In genomic region chr4:113666386-113667114, GRCh38 we compare ENCODE assay signal across 23 cellular contexts.
DNase-seq lines count a peak whose midpoint lies in the region; ATAC-seq and TF ChIP-seq lines count a peak whose summit lies in the region.
"Had no signal": no experiment of that assay in that cellular context is flagged by ENCODE, and none has a peak within 500 bp of the region (broad histone marks: within the 10 kb centered on the region; RNA-seq: fewer than 3 reads in every experiment).

No MANE protein-coding gene starts in this region.

- peak overlapping the region in 4 of 5 donors; percentile 2 to 59 (median 40) for H3K27ac ChIP-seq in stomach
- no peak overlapping the region for H3K27ac ChIP-seq in transverse colon
- H3K27ac ChIP-seq: A549, Peyer's patch had no signal

- DNase-seq in Right ventricle myocardium superior, result no peak
- DNase-seq in Right ventricle myocardium inferior (ENCODE audit: missing footprints), result no peak
- DNase-seq in NCI-H82 treated with DMSO at 0.1 percent for 48 hours (lab: John Stamatoyannopoulos, UW; ENCODE audit: unreplicated experiment), result peak; percentile 27
- no peak for DNase-seq in left ventricle myocardium superior
- DNase-seq in stomach, result no peak
- no peak for DNase-seq in transverse colon
- DNase-seq: Calu3; CD4-positive, CD25-positive, alpha-beta regulatory T cell; DMS79; HFFc6; IMR-90; Kasumi-1; NCI-H1105 treated with DMSO at 0.1 percent for 48 hours; NCI-H187; NCI-H2171; NCI-H446 treated with DMSO at 0.1 percent for 48 hours; NCI-H748 treated with DMSO at 0.1 percent for 48 hours; Peyer's patch; SHP77 treated with DMSO at 0.1 percent for 48 hours had no signal

- intact Hi-C loops in Right ventricle myocardium superior (cut with DNase I), result no loop called here
- intact Hi-C loops in Right ventricle myocardium inferior (cut with DNase I), result no loop called here
- intact Hi-C loops in left ventricle myocardium superior (cut with micrococcal nuclease), result no loop called here
- intact Hi-C loops in stomach (cut with DNase I; ENCODE audit: low total_unique reads), result no loop called here
- intact Hi-C loops in transverse colon (cut with DNase I; ENCODE audit: low total_unique reads), result no loop called here

- TF ChIP-seq POLR2A in stomach (IDR thresholded peaks at IDR 0.05), result no peak
- TF ChIP-seq POLR2A in transverse colon (IDR thresholded peaks at IDR 0.05), result no peak

- no peaks in the 10 kb centered on the region for H3K36me3 ChIP-seq in stomach
- no peaks in the 10 kb centered on the region for H3K36me3 ChIP-seq in transverse colon
- H3K36me3 ChIP-seq: Peyer's patch had no signal

- H3K4me3 ChIP-seq in stomach, result no peak overlapping the region
- no peak overlapping the region for H3K4me3 ChIP-seq in transverse colon
- H3K4me3 ChIP-seq: A549, GM23338, Peyer's patch had no signal

- TF ChIP-seq CTCF in stomach (IDR thresholded peaks at IDR 0.05) (no peak), transverse colon (IDR thresholded peaks at IDR 0.05) (no peak)

- no peaks in the 10 kb centered on the region for H3K9me3 ChIP-seq in stomach
- H3K9me3 ChIP-seq in transverse colon, result no peaks in the 10 kb centered on the region
- H3K9me3 ChIP-seq: A549, Peyer's patch had no signal

- TF ChIP-seq EP300 in stomach (IDR thresholded peaks at IDR 0.05) (no peak), transverse colon (IDR thresholded peaks at IDR 0.05; ENCODE audit: low read depth) (no peak)

- H3K4me1 ChIP-seq in stomach (peaks cover 17 to 31% (median 23%) of the 10 kb centered on the region in 4 donors), transverse colon (no peaks in the 10 kb centered on the region)
- H3K4me1 ChIP-seq: Peyer's patch had no signal

- in situ Hi-C loops in transverse colon (cut with MboI; ENCODE audit: low pct_ligation_motif_present in 1 of 4, low pct_unique_long_range_greater_than_20kb in 1 of 4, low sequenced_read_pairs in 3 of 4), result no loop called here

- ATAC-seq in Right ventricle myocardium superior (ENCODE audit: poor library complexity) (peak; percentile 58), Right ventricle myocardium inferior (no peak), left ventricle myocardium superior (peak; percentile 56), HG02610 (IDR thresholded peaks at IDR 0.05; ENCODE audit: unreplicated experiment) (no peak), HG03565 (IDR thresholded peaks at IDR 0.05; ENCODE audit: unreplicated experiment) (no peak)
- ATAC-seq: A549, GM23338 had no signal

- no peaks in the 10 kb centered on the region for H3K27me3 ChIP-seq in stomach
- no peaks in the 10 kb centered on the region for H3K27me3 ChIP-seq in transverse colon
- H3K27me3 ChIP-seq: Peyer's patch had no signal

- 36 to 59% (median 45%) methylated on average over 8 of the region's 8 CpGs for WGBS in stomach, 5 donors
- WGBS in transverse colon (ENCODE audit: low coverage in 1 of 2), 2 donors, result 66 to 85% methylated on average over 4 to 8 of the region's 8 CpGs

Comparison
In these comparisons a context has a peak if more than half of its experiments do, and no peak if none do; other contexts are left out.
1. ATAC-seq: peak in Right ventricle myocardium superior (single experiment) and left ventricle myocardium superior (single experiment); none in Right ventricle myocardium inferior (single experiment), HG02610 (single experiment) and HG03565 (single experiment).
2. H3K27ac ChIP-seq: peak in stomach (4 of 5); none in transverse colon (0 of 4).